8 cellular contexts compared by ENCODE assay signal in the genomic region with DNA sequence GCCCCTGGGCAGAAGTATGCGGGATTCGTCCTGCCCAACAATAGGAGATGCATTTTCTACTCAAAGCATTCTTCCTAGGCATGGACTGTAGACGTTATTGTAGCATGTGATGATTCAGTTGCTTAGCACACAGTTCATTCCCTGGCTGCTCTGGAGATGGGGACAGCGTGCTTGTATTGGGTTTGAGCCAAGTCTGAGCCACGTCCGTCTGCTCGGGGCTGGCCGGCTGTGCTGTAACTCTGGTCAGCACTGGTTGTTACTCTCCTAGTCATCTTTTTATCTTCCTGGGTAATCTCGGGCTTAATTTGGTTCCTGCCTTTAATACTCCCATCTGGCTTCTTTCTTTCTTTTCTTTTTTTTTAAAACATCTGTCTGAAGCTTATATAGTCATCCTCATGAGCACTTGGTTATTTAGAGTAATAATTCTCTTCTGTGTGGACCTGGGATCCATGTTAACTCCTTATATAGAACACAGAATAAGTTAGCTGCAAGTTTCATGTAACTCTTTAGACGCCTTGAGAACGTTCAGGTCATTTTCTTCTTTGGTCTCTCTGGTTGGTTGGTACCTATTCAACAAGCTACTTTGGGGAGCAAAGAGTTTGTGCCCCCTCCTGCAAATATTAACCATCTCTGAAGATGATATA.
DNase-seq lines count a peak whose midpoint lies in the region; ATAC-seq and TF ChIP-seq lines count a peak whose summit lies in the region.

No MANE protein-coding gene starts in this region.

- H3K27ac ChIP-seq in mesenchymal stem cell (ENCODE audit: low read length, poor library complexity, severe bottlenecking) (peak overlapping the region; percentile 67), neural progenitor cell (no peak overlapping the region)

- H3K27me3 Mint-ChIP-seq in immature natural killer cell (ENCODE audit: low read depth in 3 of 3) = peaks cover 0 to 3% (median 2%) of the 10 kb centered on the region in 3 donors
- H3K27me3 Mint-ChIP-seq in neural progenitor cell (ENCODE audit: insufficient read depth, low read depth) = no peaks in the 10 kb centered on the region

- no peak overlapping the region for H3K14ac ChIP-seq in mesenchymal stem cell (ENCODE audit: low read length in 2 of 2)

- H2BK5ac ChIP-seq in mesenchymal stem cell (ENCODE audit: low read depth, low read length, poor library complexity, severe bottlenecking) = no peak overlapping the region

- 24% methylated on average over 10 of the region's 11 CpGs for WGBS in mesenchymal stem cell

- no peak overlapping the region for H3K4me2 ChIP-seq in mesenchymal stem cell (ENCODE audit: low read length, poor library complexity, severe bottlenecking)
- no peak overlapping the region for H3K4me2 ChIP-seq in neural progenitor cell

- H2BK15ac ChIP-seq in mesenchymal stem cell (ENCODE audit: low read depth, poor library complexity, severe bottlenecking) = no peak overlapping the region

- no peaks in the 10 kb centered on the region for H3K79me2 ChIP-seq in neural progenitor cell (ENCODE audit: low read depth)

- no peak overlapping the region for H4K8ac ChIP-seq in mesenchymal stem cell (ENCODE audit: low read length)

- H2AFZ ChIP-seq in mesenchymal stem cell (ENCODE audit: low read depth, low read length) (no peak overlapping the region), neural progenitor cell (replicated peaks) (no peak overlapping the region)

- no peaks in the 10 kb centered on the region for H3K36me3 Mint-ChIP-seq in immature natural killer cell
- H3K36me3 Mint-ChIP-seq in neural progenitor cell = no peaks in the 10 kb centered on the region

- H3K9me3 Mint-ChIP-seq in immature natural killer cell = no peaks in the 10 kb centered on the region
- H3K9me3 Mint-ChIP-seq in neural progenitor cell = no peaks in the 10 kb centered on the region

- H3K4me3 Mint-ChIP-seq in immature natural killer cell (no peak overlapping the region), neural progenitor cell (no peak overlapping the region)

- H4K91ac ChIP-seq in mesenchymal stem cell (ENCODE audit: low read length) = no peak overlapping the region

- TF ChIP-seq CTCF in AG09309 (IDR thresholded peaks at IDR 0.05; ENCODE audit: control insufficient read depth, insufficient read depth, low read depth, low read length, missing control alignments) (no peak), neural progenitor cell (IDR thresholded peaks at IDR 0.05) (no peak)

- H3K9ac ChIP-seq in mesenchymal stem cell (ENCODE audit: low read length) (peak overlapping the region; percentile 77), neural progenitor cell (no peak overlapping the region)

- no peaks in the 10 kb centered on the region for H3K4me1 Mint-ChIP-seq in immature natural killer cell
- H3K4me1 Mint-ChIP-seq in neural progenitor cell = no peaks in the 10 kb centered on the region

- H3K27me3 ChIP-seq in mesenchymal stem cell (ENCODE audit: control insufficient read depth in 1 of 2, insufficient read depth in 1 of 2, low read length in 2 of 2) (no peaks in the 10 kb centered on the region), neural progenitor cell (no peaks in the 10 kb centered on the region)

- no peaks in the 10 kb centered on the region for H3K79me1 ChIP-seq in mesenchymal stem cell (replicated peaks; ENCODE audit: low read length, poor library complexity, severe bottlenecking)

- H3K18ac ChIP-seq in mesenchymal stem cell (ENCODE audit: low read depth in 1 of 2, low read length in 2 of 2) = no peak overlapping the region

- ATAC-seq in HG03280 (IDR thresholded peaks at IDR 0.05; ENCODE audit: unreplicated experiment) = no peak

- H3K9me3 ChIP-seq in mesenchymal stem cell (ENCODE audit: control insufficient read depth, low read length) (peaks cover under 1% of the 10 kb centered on the region), neural progenitor cell (ENCODE audit: low read depth) (no peaks in the 10 kb centered on the region)

- H3F3A ChIP-seq in neural progenitor cell (ENCODE audit: low read depth) = no peaks in the 10 kb centered on the region

- no peak overlapping the region for H3K23ac ChIP-seq in mesenchymal stem cell (ENCODE audit: low read length in 2 of 2)

- H3K4me1 ChIP-seq in mesenchymal stem cell (ENCODE audit: control insufficient read depth, insufficient read depth, low read depth, low read length) (no peaks in the 10 kb centered on the region), neural progenitor cell (no peaks in the 10 kb centered on the region)

- H3K27ac Mint-ChIP-seq in immature natural killer cell (no peak overlapping the region), neural progenitor cell (no peak overlapping the region)

- no peak overlapping the region for H3K4me3 ChIP-seq in AG09309 (ENCODE audit: control insufficient read depth, low read depth, low read length)
- peak overlapping the region in 1 of 2 experiments; percentile 15 for H3K4me3 ChIP-seq in mesenchymal stem cell (ENCODE audit: insufficient read depth in 1 of 2, low read depth in 1 of 2, low read length in 2 of 2)
- no peak overlapping the region for H3K4me3 ChIP-seq in neural progenitor cell

- DNase-seq in AG09309 (ENCODE audit: low read depth) (peak; percentile 99), NCI-H69 (lab: John Stamatoyannopoulos, UW) (peak; percentile 91), dermis microvascular lymphatic vessel endothelial cell (ENCODE audit: low read depth in 2 of 2) (peak; percentile 83 to 99), mesenchymal stem cell (peak; percentile 97), immature natural killer cell (no peak), SW480 (ENCODE audit: low spot score) (no peak), neural progenitor cell (ENCODE audit: low spot score) (no peak)

- H2BK12ac ChIP-seq in mesenchymal stem cell (ENCODE audit: low read length in 2 of 2) = no peak overlapping the region

- no peak overlapping the region for H2BK120ac ChIP-seq in mesenchymal stem cell (ENCODE audit: low read depth, low read length)

- H3K36me3 ChIP-seq in mesenchymal stem cell (ENCODE audit: control insufficient read depth in 1 of 2, insufficient read depth in 2 of 2, low read depth in 1 of 2, low read length in 2 of 2) (no peaks in the 10 kb centered on the region), neural progenitor cell (no peaks in the 10 kb centered on the region)

- H4K20me1 ChIP-seq in neural progenitor cell (ENCODE audit: low read depth) = no peaks in the 10 kb centered on the region

- H2AK5ac ChIP-seq in mesenchymal stem cell (ENCODE audit: low read length, severe bottlenecking) = no peak overlapping the region

- no peak overlapping the region for H3K4ac ChIP-seq in mesenchymal stem cell (ENCODE audit: low read depth in 1 of 2, low read length in 2 of 2)

Comparison
In these comparisons a context has a peak if more than half of its experiments do, and no peak if none do; other contexts are left out.
1. DNase-seq: peak in AG09309 (single experiment), NCI-H69 (single experiment), dermis microvascular lymphatic vessel endothelial cell (2 of 2) and mesenchymal stem cell (single experiment); none in immature natural killer cell (0 of 3), SW480 (single experiment) and neural progenitor cell (single experiment).